ENCODE assay signal across 8 cellular contexts in the genomic region with DNA sequence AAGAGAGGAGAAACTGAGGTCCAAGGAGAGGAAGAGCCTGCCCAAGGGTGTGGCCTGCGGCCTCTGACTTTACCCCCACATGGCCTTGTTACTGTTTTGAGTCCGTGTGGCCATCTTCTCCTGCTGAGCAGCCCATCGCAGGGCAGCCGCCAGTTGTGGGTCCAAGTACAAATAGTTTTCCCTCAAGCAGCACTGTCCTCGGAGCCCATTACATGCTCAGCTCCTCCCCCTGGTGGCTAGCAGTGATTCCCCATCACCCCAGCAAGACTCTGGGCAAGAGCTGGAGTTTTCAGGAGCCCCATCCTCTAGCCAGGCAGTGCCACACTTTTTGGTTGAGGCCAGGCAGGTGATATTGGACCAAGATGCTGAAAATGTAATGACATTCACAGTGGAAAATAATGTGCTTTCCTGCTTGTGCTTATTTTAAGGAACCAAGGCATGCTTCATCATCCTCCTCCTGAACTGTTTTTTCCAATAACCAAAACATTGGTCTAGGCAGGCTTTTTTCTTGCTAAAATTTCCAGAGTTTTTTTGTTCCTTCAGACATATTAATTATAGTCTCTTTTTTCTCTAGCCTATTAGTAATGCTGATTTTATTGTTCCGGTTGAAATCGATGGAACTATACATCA. TPM values are rescaled to one million over a fixed set of nuclear protein-coding genes. Genes with fewer than 3 reads are reported as not detected.
A peak's percentile ranks its signal among the peaks of the same experiment; 100 is the strongest.
DNase-seq lines count a peak whose midpoint lies in the region; ATAC-seq and TF ChIP-seq lines count a peak whose summit lies in the region.

No MANE protein-coding gene starts in this region.

- CTCF ChIA-PET in RWPE1 (lab: Yijun Ruan, JAX) = interaction anchor here (0.5 to 1.4 kb wide), 5 partner anchors 23 to 1198 kb away, joined by 3 to 6 read pairs (median 3); no protein-coding TSS in a partner anchor

- peaks cover 12% of the 10 kb centered on the region for H3K36me3 Mint-ChIP-seq in progenitor cell of endocrine pancreas (ENCODE audit: insufficient read depth)

- no peak overlapping the region for H3K4me3 Mint-ChIP-seq in progenitor cell of endocrine pancreas (ENCODE audit: low read depth)

- H3K27me3 Mint-ChIP-seq in progenitor cell of endocrine pancreas = no peaks in the 10 kb centered on the region

- ATAC-seq in Right ventricle myocardium inferior (peak; percentile 73), HG03103 (IDR thresholded peaks at IDR 0.05; ENCODE audit: low read depth, unreplicated experiment) (peak; percentile 71), HG02571 (IDR thresholded peaks at IDR 0.05; ENCODE audit: unreplicated experiment) (no peak)

- H3K27ac ChIP-seq in RWPE1 = no peak overlapping the region; the same call in 1 of the 2 replicates

- intact Hi-C loops in Right ventricle myocardium inferior (cut with DNase I) = loop anchor here (1.0 kb wide), 1 partner anchor 112 kb away; no protein-coding TSS in a partner anchor
- intact Hi-C loops in cardiac septum (cut with DNase I) = loop anchor here (1.0 kb wide), 1 partner anchor 112 kb away; no protein-coding TSS in a partner anchor
- intact Hi-C loops in head of caudate nucleus (cut with DNase I) = loop anchor here (5.0 kb wide), 1 partner anchor 110 kb away; no protein-coding TSS in a partner anchor

- H3K27ac Mint-ChIP-seq in progenitor cell of endocrine pancreas = no peak overlapping the region

- POLR2A ChIA-PET in RWPE1 (lab: Yijun Ruan, JAX; ENCODE audit: low non-redundant PET) = no interaction called here

- H3K9me3 Mint-ChIP-seq in progenitor cell of endocrine pancreas (ENCODE audit: low read depth) = no peaks in the 10 kb centered on the region

- DNase-seq in Right ventricle myocardium inferior (ENCODE audit: missing footprints) = no peak
- no peak for DNase-seq in cardiac septum (ENCODE audit: low spot score)
- peak; percentile 49 for DNase-seq in RWPE1 (ENCODE audit: low spot score)
- peak; percentile 25 for DNase-seq in activated gamma-delta T cell treated with anti-CD3 and anti-CD28 coated beads, Interleukin-2, amount 50 U/mL, for 16 hours (ENCODE audit: low read depth)
- peak; percentile 38 to 81 (median 64) for DNase-seq in head of caudate nucleus
- DNase-seq in progenitor cell of endocrine pancreas (ENCODE audit: low spot score, unreplicated experiment) = peak; percentile 52

- H3K4me1 Mint-ChIP-seq in progenitor cell of endocrine pancreas (ENCODE audit: low read depth) = peaks cover 39% of the 10 kb centered on the region

- TF ChIP-seq CTCF in RWPE1 (conservative IDR thresholded peaks at IDR 0.05; ENCODE audit: low read depth) = peak; percentile 64
- peak; percentile 77 for TF ChIP-seq CTCF in progenitor cell of endocrine pancreas (IDR thresholded peaks at IDR 0.05; ENCODE audit: unreplicated experiment)

RNA-seq across cellular contexts. Expression of gene VILL, which starts 23.2 kb away (rescaled TPM):
- 4.4 TPM for total RNA-seq in Right ventricle myocardium inferior
- 2.6 TPM for total RNA-seq in cardiac septum
- total RNA-seq in progenitor cell of endocrine pancreas = 6.8 and 7.6 TPM in 2 replicates

Comparison
In these comparisons a context has a peak if more than half of its experiments do, and no peak if none do; other contexts are left out.
1. DNase-seq: peak in RWPE1 (single experiment), activated gamma-delta T cell treated with anti-CD3 and anti-CD28 coated beads, Interleukin-2, amount 50 U/mL, for 16 hours (single experiment), head of caudate nucleus (42 of 42) and progenitor cell of endocrine pancreas (single experiment); none in Right ventricle myocardium inferior (single experiment) and cardiac septum (single experiment).